20 cellular contexts compared by ENCODE assay signal in genomic region chr16:28526201-28527099, GRCh38. TPM values are rescaled to one million over a fixed set of nuclear protein-coding genes. Genes with fewer than 3 reads are reported as not detected.
DNase-seq lines count a peak whose midpoint lies in the region; ATAC-seq and TF ChIP-seq lines count a peak whose summit lies in the region.
"Had no signal": no experiment of that assay in that cellular context is flagged by ENCODE, and none has a peak within 500 bp of the region (broad histone marks: within the 10 kb centered on the region; RNA-seq: fewer than 3 reads in every experiment).

No MANE protein-coding gene starts in this region.

- H3K4me3 Mint-ChIP-seq in naive thymus-derived CD4-positive, alpha-beta T cell = no peak overlapping the region
- no peak overlapping the region for H3K4me3 Mint-ChIP-seq in activated CD4-positive, alpha-beta T cell treated with anti-CD3 and anti-CD28 coated beads, Interleukin-2, amount 10 ng/mL, durations not matched to agents 7 days and 5 days
- H3K4me3 Mint-ChIP-seq: CD4-positive, CD25-positive, alpha-beta regulatory T cell; HFFc6 had no signal

- H4K20me1 ChIP-seq in SK-N-SH (ENCODE audit: insufficient read depth) = no peaks in the 10 kb centered on the region

- no peak overlapping the region for H3K4me2 ChIP-seq in SK-N-SH

- no peaks in the 10 kb centered on the region for H3K27me3 ChIP-seq in naive thymus-derived CD4-positive, alpha-beta T cell (ENCODE audit: control insufficient read depth in 2 of 2, insufficient read depth in 2 of 2, low read length in 2 of 2)
- H3K27me3 ChIP-seq in transverse colon (no peaks in the 10 kb centered on the region), SK-N-SH (ENCODE audit: insufficient read depth) (no peaks in the 10 kb centered on the region)
- H3K27me3 ChIP-seq: Peyer's patch had no signal

- TF ChIP-seq EP300 in transverse colon (IDR thresholded peaks at IDR 0.05; ENCODE audit: low read depth) (no peak), SK-N-SH (IDR thresholded peaks at IDR 0.05; ENCODE audit: borderline replicate concordance in 1 of 2, low read depth in 1 of 2, low read length in 1 of 2) (no peak)

- H3K27me3 Mint-ChIP-seq in naive thymus-derived CD4-positive, alpha-beta T cell = no peaks in the 10 kb centered on the region
- H3K27me3 Mint-ChIP-seq in activated CD4-positive, alpha-beta T cell treated with anti-CD3 and anti-CD28 coated beads, Interleukin-2, amount 10 ng/mL, durations not matched to agents 7 days and 5 days = no peaks in the 10 kb centered on the region

- no peak overlapping the region for H2AFZ ChIP-seq in SK-N-SH (ENCODE audit: low read depth)

- no peaks in the 10 kb centered on the region for H3K36me3 Mint-ChIP-seq in naive thymus-derived CD4-positive, alpha-beta T cell
- no peaks in the 10 kb centered on the region for H3K36me3 Mint-ChIP-seq in activated CD4-positive, alpha-beta T cell treated with anti-CD3 and anti-CD28 coated beads, Interleukin-2, amount 10 ng/mL, durations not matched to agents 7 days and 5 days (ENCODE audit: low read depth)
- H3K36me3 Mint-ChIP-seq: CD4-positive, CD25-positive, alpha-beta regulatory T cell had no signal

- no peaks in the 10 kb centered on the region for H3K9me3 ChIP-seq in naive thymus-derived CD4-positive, alpha-beta T cell (ENCODE audit: control insufficient read depth in 2 of 3, low read length in 3 of 3)
- H3K9me3 ChIP-seq in transverse colon (no peaks in the 10 kb centered on the region), SK-N-SH (no peaks in the 10 kb centered on the region)
- H3K9me3 ChIP-seq: Peyer's patch had no signal

- CTCF ChIA-PET in naive thymus-derived CD4-positive, alpha-beta T cell (lab: Charles Lee) = interaction anchor here (0.7 kb wide), 1 partner anchor 244 kb away, joined by 4 read pairs; no protein-coding TSS in a partner anchor
- CTCF ChIA-PET in activated CD4-positive, alpha-beta T cell treated with anti-CD3 and anti-CD28 coated beads, Interleukin-2, amount 10 ng/mL, durations not matched to agents 7 days and 5 days (lab: Charles Lee) = interaction anchor here (0.8 to 0.9 kb wide), 2 partner anchors 9 to 68 kb away, joined by 3 to 4 read pairs; no protein-coding TSS in a partner anchor
- CTCF ChIA-PET in SK-N-SH (lab: Yijun Ruan, JAX) = no interaction called here

- H3K79me2 ChIP-seq in SK-N-SH (ENCODE audit: insufficient read depth) = no peaks in the 10 kb centered on the region

- no peak overlapping the region for H3K27ac ChIP-seq in naive thymus-derived CD4-positive, alpha-beta T cell (ENCODE audit: low read depth, low read length)
- peak overlapping the region in 3 of 4 donors; percentile 13 to 38 (median 30) for H3K27ac ChIP-seq in transverse colon
- no peak overlapping the region for H3K27ac ChIP-seq in SK-N-SH (ENCODE audit: low read depth in 2 of 2, low read length in 1 of 2)

- no peak for TF ChIP-seq RAD21 in SK-N-SH (IDR thresholded peaks at IDR 0.05; ENCODE audit: low read length)

- TF ChIP-seq CTCF in transverse colon (IDR thresholded peaks at IDR 0.05) (no peak), SK-N-SH (IDR thresholded peaks at IDR 0.05) (no peak)

- H3K9me3 Mint-ChIP-seq in naive thymus-derived CD4-positive, alpha-beta T cell = no peaks in the 10 kb centered on the region
- no peaks in the 10 kb centered on the region for H3K9me3 Mint-ChIP-seq in activated CD4-positive, alpha-beta T cell treated with anti-CD3 and anti-CD28 coated beads, Interleukin-2, amount 10 ng/mL, durations not matched to agents 7 days and 5 days
- H3K9me3 Mint-ChIP-seq: CD4-positive, CD25-positive, alpha-beta regulatory T cell; HFFc6 had no signal

- H3K4me1 ChIP-seq in naive thymus-derived CD4-positive, alpha-beta T cell (ENCODE audit: control insufficient read depth in 2 of 2, insufficient read depth in 2 of 2, low read length in 2 of 2) = peaks cover 0 to 6% of the 10 kb centered on the region in 2 donors
- H3K4me1 ChIP-seq in transverse colon (peaks cover 0 to 18% (median 5%) of the 10 kb centered on the region in 4 donors), SK-N-SH (ENCODE audit: control insufficient read depth in 1 of 2, insufficient read depth in 2 of 2, low read depth in 1 of 2, low read length in 1 of 2) (no peaks in the 10 kb centered on the region)

- no peaks in the 10 kb centered on the region for H3F3A ChIP-seq in SK-N-SH (replicated peaks; ENCODE audit: insufficient read depth)

- WGBS in transverse colon (ENCODE audit: low coverage in 1 of 2), 2 donors = 69 to 73% methylated on average over 7 to 11 of the region's 11 CpGs
- WGBS in SK-N-SH (ENCODE audit: low lambda C conversion rate) = 72% methylated on average over 11 of the region's 11 CpGs

- POLR2A ChIA-PET in naive thymus-derived CD4-positive, alpha-beta T cell (lab: Charles Lee) = interaction anchor here (0.7 to 2.7 kb wide), 3 partner anchors 8 to 32 kb away, joined by 4 to 11 read pairs (median 7); partner anchors contain the start of gene APOBR
- POLR2A ChIA-PET in activated CD4-positive, alpha-beta T cell treated with anti-CD3 and anti-CD28 coated beads, Interleukin-2, amount 10 ng/mL, durations not matched to agents 7 days and 5 days (lab: Charles Lee) = interaction anchor here (1.2 kb wide), 1 partner anchor 38 kb away, joined by 3 read pairs; no protein-coding TSS in a partner anchor
- POLR2A ChIA-PET in SK-N-SH (lab: Yijun Ruan, JAX) = no interaction called here

- no peak overlapping the region for H3K9ac ChIP-seq in SK-N-SH

- H3K9me2 ChIP-seq in SK-N-SH = no peaks in the 10 kb centered on the region

- no peaks in the 10 kb centered on the region for H3K36me3 ChIP-seq in naive thymus-derived CD4-positive, alpha-beta T cell (ENCODE audit: control insufficient read depth in 2 of 3, insufficient read depth in 3 of 3, low read length in 3 of 3)
- H3K36me3 ChIP-seq in transverse colon = no peaks in the 10 kb centered on the region
- H3K36me3 ChIP-seq in SK-N-SH (replicated peaks in 1 of 2; ENCODE audit: control insufficient read depth in 1 of 2, insufficient read depth in 2 of 2, low read length in 1 of 2) = no peaks in the 10 kb centered on the region
- H3K36me3 ChIP-seq: Peyer's patch had no signal

- intact Hi-C loops in naive thymus-derived CD4-positive, alpha-beta T cell (cut with micrococcal nuclease) = no loop called here
- intact Hi-C loops in transverse colon (cut with DNase I; ENCODE audit: low total_unique reads) = no loop called here

- no peak for TF ChIP-seq POLR2A in transverse colon (IDR thresholded peaks at IDR 0.05)

- H3K27ac Mint-ChIP-seq in naive thymus-derived CD4-positive, alpha-beta T cell = peak overlapping the region in 5 of 9 donors; percentile 9 to 91 (median 34)
- H3K27ac Mint-ChIP-seq in activated CD4-positive, alpha-beta T cell treated with anti-CD3 and anti-CD28 coated beads, Interleukin-2, amount 10 ng/mL, durations not matched to agents 7 days and 5 days = no peak overlapping the region
- H3K27ac Mint-ChIP-seq: HFFc6 had no signal

- no peak for ATAC-seq in naive thymus-derived CD4-positive, alpha-beta T cell
- ATAC-seq: Right ventricle myocardium inferior had no signal

- peaks cover 0 to 11% (median 6%) of the 10 kb centered on the region in 7 donors for H3K4me1 Mint-ChIP-seq in naive thymus-derived CD4-positive, alpha-beta T cell
- H3K4me1 Mint-ChIP-seq in activated CD4-positive, alpha-beta T cell treated with anti-CD3 and anti-CD28 coated beads, Interleukin-2, amount 10 ng/mL, durations not matched to agents 7 days and 5 days = peaks cover 4% of the 10 kb centered on the region

- DNase-seq in OCI-M1 (lab: John Stamatoyannopoulos, UW) (peak; percentile 27), cerebellar cortex (ENCODE audit: low spot score) (peak; percentile 59), transverse colon (no peak), SK-N-SH (no peak), amniotic stem cell (lab: John Stamatoyannopoulos, UW) (no peak)
- DNase-seq in naive thymus-derived CD4-positive, alpha-beta T cell = no peak
- DNase-seq in activated CD4-positive, alpha-beta T cell treated with anti-CD3 and anti-CD28 coated beads, Interleukin-2, amount 10 ng/mL, durations not matched to agents 7 days and 5 days = no peak
- DNase-seq: ACHN; CD4-positive, CD25-positive, alpha-beta regulatory T cell; EL; HFFc6; KBM-7; NCI-H1092; NCI-H146; NCI-H2081; NCI-H510A; NCI-H82; Peyer's patch had no signal

- in situ Hi-C loops in transverse colon (cut with MboI; ENCODE audit: low pct_ligation_motif_present in 1 of 4, low pct_unique_long_range_greater_than_20kb in 1 of 4, low sequenced_read_pairs in 3 of 4) = no loop called here

- no peak overlapping the region for H3K4me3 ChIP-seq in naive thymus-derived CD4-positive, alpha-beta T cell (ENCODE audit: low read length)
- H3K4me3 ChIP-seq in transverse colon (no peak overlapping the region), SK-N-SH (ENCODE audit: low read depth in 2 of 2, low read length in 1 of 2) (no peak overlapping the region)
- H3K4me3 ChIP-seq: Peyer's patch had no signal

RNA-seq across cellular contexts. Expression of gene NUPR1, which starts 12.3 kb away (rescaled TPM):
- total RNA-seq in naive thymus-derived CD4-positive, alpha-beta T cell = under 1 TPM in 2 of 5 experiments, not detected in 3; 0.05 to 0.11 TPM
- polyA plus RNA-seq in naive thymus-derived CD4-positive, alpha-beta T cell = not detected
- total RNA-seq in transverse colon = 10 to 100 TPM; 15.3 to 85.6 (median 23.6) TPM
- total RNA-seq in activated CD4-positive, alpha-beta T cell treated with anti-CD3 and anti-CD28 coated beads, Interleukin-2, amount 10 ng/mL, durations not matched to agents 7 days and 5 days = not detected
- polyA plus RNA-seq in SK-N-SH (2012; rRNA removed) = 0.61 and 1.1 TPM in 2 replicates
- 0.72 and 1.0 TPM in 2 replicates for polyA plus RNA-seq in SK-N-SH (2012; cell fraction: cytosol; rRNA removed)
- polyA plus RNA-seq in SK-N-SH (2012; cell fraction: nucleus; rRNA removed) = 0.70 and 0.73 TPM in 2 replicates
- total RNA-seq: CD4-positive, CD25-positive, alpha-beta regulatory T cell had no signal
- polyA plus RNA-seq: CD4-positive, CD25-positive, alpha-beta regulatory T cell had no signal

RNA-seq across cellular contexts. Expression of gene IL27, which starts 19.8 kb away (rescaled TPM):
- total RNA-seq in naive thymus-derived CD4-positive, alpha-beta T cell = under 1 TPM in 1 of 5 experiments, not detected in 4; 0.49 TPM
- not detected for polyA plus RNA-seq in naive thymus-derived CD4-positive, alpha-beta T cell
- total RNA-seq in transverse colon = not detected
- not detected for total RNA-seq in activated CD4-positive, alpha-beta T cell treated with anti-CD3 and anti-CD28 coated beads, Interleukin-2, amount 10 ng/mL, durations not matched to agents 7 days and 5 days
- polyA plus RNA-seq in SK-N-SH (2012; rRNA removed) = not detected in 2 replicates
- not detected in 2 replicates for polyA plus RNA-seq in SK-N-SH (2012; cell fraction: cytosol; rRNA removed)
- polyA plus RNA-seq in SK-N-SH (2012; cell fraction: nucleus; rRNA removed) = not detected in 2 replicates
- total RNA-seq: CD4-positive, CD25-positive, alpha-beta regulatory T cell; HFFc6; M059J; Peyer's patch; Right ventricle myocardium inferior had no signal
- polyA plus RNA-seq: CD4-positive, CD25-positive, alpha-beta regulatory T cell had no signal

RNA-seq across cellular contexts. Expression of gene SGF29, which starts 27.3 kb away (rescaled TPM):
- 10 to 100 TPM; 41.5 to 80.5 (median 55.0) TPM for total RNA-seq in naive thymus-derived CD4-positive, alpha-beta T cell
- polyA plus RNA-seq in naive thymus-derived CD4-positive, alpha-beta T cell = 10 to 100 TPM; 68.2 to 85.6 TPM
- total RNA-seq in transverse colon = 10 to 100 TPM; 22.1 to 95.0 (median 32.1) TPM
- 10 to 100 TPM; 49.3 to 60.6 TPM for total RNA-seq in activated CD4-positive, alpha-beta T cell treated with anti-CD3 and anti-CD28 coated beads, Interleukin-2, amount 10 ng/mL, durations not matched to agents 7 days and 5 days
- polyA plus RNA-seq in SK-N-SH (2012; rRNA removed) = 3.3 and 4.6 TPM in 2 replicates
- 1.6 and 2.5 TPM in 2 replicates for polyA plus RNA-seq in SK-N-SH (2012; cell fraction: cytosol; rRNA removed)
- 8.7 and 20.3 TPM in 2 replicates for polyA plus RNA-seq in SK-N-SH (2012; cell fraction: nucleus; rRNA removed)

RNA-seq across cellular contexts. Expression of gene APOBR, which starts 32.0 kb away (rescaled TPM):
- total RNA-seq in naive thymus-derived CD4-positive, alpha-beta T cell = 10 to 100 TPM in 2 of 5 experiments, 1 to 10 TPM in 3; 3.3 to 28.8 (median 8.2) TPM
- under 1 TPM; 0.22 to 0.79 TPM for polyA plus RNA-seq in naive thymus-derived CD4-positive, alpha-beta T cell
- total RNA-seq in transverse colon = 10 to 100 TPM; 60.0 to 96.9 (median 61.7) TPM
- 10 to 100 TPM; 16.7 to 21.4 TPM for total RNA-seq in activated CD4-positive, alpha-beta T cell treated with anti-CD3 and anti-CD28 coated beads, Interleukin-2, amount 10 ng/mL, durations not matched to agents 7 days and 5 days
- 0.03 TPM in 1 of 2 replicates, not detected in the other for polyA plus RNA-seq in SK-N-SH (2012; rRNA removed)
- 0.01 and 0.03 TPM in 2 replicates for polyA plus RNA-seq in SK-N-SH (2012; cell fraction: cytosol; rRNA removed)
- 0.02 and 0.05 TPM in 2 replicates for polyA plus RNA-seq in SK-N-SH (2012; cell fraction: nucleus; rRNA removed)
- total RNA-seq: HFFc6, M059J had no signal

RNA-seq across cellular contexts. Expression of gene CLN3, which starts 34.6 kb away (rescaled TPM):
- total RNA-seq in naive thymus-derived CD4-positive, alpha-beta T cell = 10 to 100 TPM; 56.5 to 76.3 (median 70.7) TPM
- polyA plus RNA-seq in naive thymus-derived CD4-positive, alpha-beta T cell = 10 to 100 TPM; 16.0 to 27.3 TPM
- 100 to 1,000 TPM in 3 of 4 donors, 10 to 100 TPM in 1; 80.2 to 294 (median 154) TPM for total RNA-seq in transverse colon
- total RNA-seq in activated CD4-positive, alpha-beta T cell treated with anti-CD3 and anti-CD28 coated beads, Interleukin-2, amount 10 ng/mL, durations not matched to agents 7 days and 5 days = 10 to 100 TPM; 53.4 to 58.4 TPM
- polyA plus RNA-seq in SK-N-SH (2012; rRNA removed) = 17.3 and 18.5 TPM in 2 replicates
- polyA plus RNA-seq in SK-N-SH (2012; cell fraction: cytosol; rRNA removed) = 8.9 and 10.7 TPM in 2 replicates
- polyA plus RNA-seq in SK-N-SH (2012; cell fraction: nucleus; rRNA removed) = 40.3 and 48.1 TPM in 2 replicates

Comparison
In these comparisons a context has a peak if more than half of its experiments do, and no peak if none do; other contexts are left out.
1. DNase-seq: peak in OCI-M1 (single experiment) and cerebellar cortex (single experiment); none in naive thymus-derived CD4-positive, alpha-beta T cell (0 of 9), transverse colon (single experiment), activated CD4-positive, alpha-beta T cell treated with anti-CD3 and anti-CD28 coated beads, Interleukin-2, amount 10 ng/mL, durations not matched to agents 7 days and 5 days (single experiment), SK-N-SH (single experiment) and amniotic stem cell (single experiment).
2. H3K27ac ChIP-seq: peak in transverse colon (3 of 4); none in naive thymus-derived CD4-positive, alpha-beta T cell (single experiment) and SK-N-SH (0 of 2).
3. RNA of gene NUPR1, which starts 12.3 kb away (total RNA-seq): 15.3 to 85.6 TPM in transverse colon; 0.05 to 0.11 TPM in naive thymus-derived CD4-positive, alpha-beta T cell and not detected in activated CD4-positive, alpha-beta T cell treated with anti-CD3 and anti-CD28 coated beads, Interleukin-2, amount 10 ng/mL, durations not matched to agents 7 days and 5 days; every median in the first group is over 10 times any median in the second.